In genomic region chr11:124739479-124740276, GRCh38 we compare ENCODE assay signal across 8 cellular contexts. TPM values are rescaled to one million over a fixed set of nuclear protein-coding genes. Genes with fewer than 3 reads are reported as not detected.
DNase-seq lines count a peak whose midpoint lies in the region; ATAC-seq and TF ChIP-seq lines count a peak whose summit lies in the region.

Gene NRGN (plus strand): TSS chr11:124739942. CDS start chr11:124740085, 143 bp downstream.

- peak within 1 kb of the TSS; percentile 76 for H3K4me3 Mint-ChIP-seq in activated CD4-positive, alpha-beta T cell treated with anti-CD3 and anti-CD28 coated beads for 36 hours

- POLR2A ChIA-PET in activated CD4-positive, alpha-beta T cell treated with anti-CD3 and anti-CD28 coated beads for 36 hours (lab: Charles Lee) = no interaction called here

- no peaks in the 10 kb centered on the region for H3K9me3 Mint-ChIP-seq in activated CD4-positive, alpha-beta T cell treated with anti-CD3 and anti-CD28 coated beads for 36 hours (ENCODE audit: low read depth)

- intact Hi-C loops in activated CD4-positive, alpha-beta T cell treated with anti-CD3 and anti-CD28 coated beads for 36 hours (cut with DNase I, micrococcal nuclease) = loop anchor here (1.0 kb wide), 6 partner anchors 8 to 372 kb away; partner anchors contain the start of genes ESAM (in 1 of the 2), MSANTD2 (in 1 of the 2), SIAE (in 1 of the 2) and SPA17 (in 1 of the 2)
- intact Hi-C loops in left colon (cut with DNase I, micrococcal nuclease) = no loop called here

- H3K27me3 Mint-ChIP-seq in activated CD4-positive, alpha-beta T cell treated with anti-CD3 and anti-CD28 coated beads for 36 hours = peaks cover 2% of the 10 kb centered on the region

- peak; percentile 98 for DNase-seq in AG20443 (ENCODE audit: low spot score)
- DNase-seq in NCI-H446 treated with DMSO at 0.1 percent for 48 hours (lab: John Stamatoyannopoulos, UW) = peak; percentile 72
- peak; percentile 93 for DNase-seq in activated CD4-positive, alpha-beta T cell treated with anti-CD3 and anti-CD28 coated beads for 36 hours
- peak; percentile 91 to 95 for DNase-seq in left colon
- peak; percentile 71 to 74 for DNase-seq in stimulated activated CD4-positive, alpha-beta T cell treated with anti-CD3 and anti-CD28 coated beads, Interleukin-1b, Interleukin-23, amount 100 ng/mL, for 4 hours (ENCODE audit: low read depth in 2 of 2)

- H3K27ac Mint-ChIP-seq in activated CD4-positive, alpha-beta T cell treated with anti-CD3 and anti-CD28 coated beads for 36 hours = peak within 1 kb of the TSS; percentile 17

- H3K36me3 Mint-ChIP-seq in activated CD4-positive, alpha-beta T cell treated with anti-CD3 and anti-CD28 coated beads for 36 hours (ENCODE audit: low read depth) = no peaks in the 10 kb centered on the region

- ATAC-seq in HG03354 (IDR thresholded peaks at IDR 0.05; ENCODE audit: poor library complexity, severe bottlenecking, unreplicated experiment) (peak; percentile 98), left colon (peak; percentile 99)
- peak; percentile 95 for ATAC-seq in activated CD4-positive, alpha-beta T cell treated with anti-CD3 and anti-CD28 coated beads for 36 hours

- peak; percentile 35 for TF ChIP-seq POLR2A in GM19099 (IDR thresholded peaks at IDR 0.05; ENCODE audit: extremely low read depth, insufficient read length, low read depth)

- H3K27ac ChIP-seq in cingulate gyrus (ENCODE audit: low read depth, low read length) = peak within 1 kb of the TSS; percentile 54

- peaks cover 9% of the 10 kb centered on the region for H3K4me1 Mint-ChIP-seq in activated CD4-positive, alpha-beta T cell treated with anti-CD3 and anti-CD28 coated beads for 36 hours

- CTCF ChIA-PET in activated CD4-positive, alpha-beta T cell treated with anti-CD3 and anti-CD28 coated beads for 36 hours (lab: Charles Lee) = interaction anchor here (1.2 to 3.8 kb wide), 6 partner anchors 18 to 98 kb away, joined by 4 to 20 read pairs (median 6); no protein-coding TSS in a partner anchor

RNA-seq across cellular contexts. Expression of gene NRGN, which starts in this region (rescaled TPM):
- total RNA-seq in activated CD4-positive, alpha-beta T cell treated with anti-CD3 and anti-CD28 coated beads for 36 hours = 10 to 100 TPM; 13.5 to 18.1 TPM
- total RNA-seq in left colon = 1 to 10 TPM; 1.8 to 2.5 TPM

Comparison
In these comparisons a context has a peak if more than half of its experiments do, and no peak if none do; other contexts are left out.
1. Peak in every context shown above with its lines: DNase-seq, ATAC-seq and H3K27ac ChIP-seq.
2. RNA of gene NRGN (total RNA-seq): 13.5 to 18.1 TPM in activated CD4-positive, alpha-beta T cell treated with anti-CD3 and anti-CD28 coated beads for 36 hours; 1.8 to 2.5 TPM in left colon; every median in the first group is over 4 times any median in the second.
3. intact Hi-C loops: an anchor here in activated CD4-positive, alpha-beta T cell treated with anti-CD3 and anti-CD28 coated beads for 36 hours (1.0 kb wide); none called in left colon.